ENCODE assay signal across 1 cellular context in genomic region chr6:603265-603664, GRCh38.
A peak's percentile ranks its signal among the peaks of the same experiment; 100 is the strongest.
TF ChIP-seq lines count a peak whose summit lies in the region.

No MANE protein-coding gene starts in this region.

TF ChIP-seq in IMR-90, 13 proteins besides CTCF, POLR2A, EP300 and RAD21:
- TF ChIP-seq CEBPB (IDR thresholded peaks at IDR 0.05; ENCODE audit: low read depth, low read length) (no peak), MAFK (IDR thresholded peaks at IDR 0.05; ENCODE audit: low read depth, low read length) (peak; percentile 48)
